18 cellular contexts compared by ENCODE assay signal in the genomic region with DNA sequence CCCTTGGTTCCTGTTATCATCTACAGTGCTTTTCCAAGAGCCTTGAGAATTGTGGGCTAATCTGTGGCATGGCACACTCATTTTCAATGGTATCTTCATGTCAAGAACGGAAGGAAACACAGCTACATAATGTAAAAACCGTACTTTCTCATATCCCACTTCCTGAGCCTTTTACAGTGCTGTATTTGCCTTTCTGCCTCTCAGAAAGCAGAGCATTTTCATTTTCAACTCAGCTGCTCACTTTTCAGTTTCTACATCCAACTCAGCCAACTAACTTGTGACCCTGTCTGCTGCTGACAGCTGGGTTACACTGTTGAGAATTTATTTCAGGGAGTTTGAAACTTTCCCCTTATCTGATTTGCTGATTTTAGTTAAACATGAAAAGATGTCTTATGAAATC.
A peak's percentile ranks its signal among the peaks of the same experiment; 100 is the strongest.
DNase-seq lines count a peak whose midpoint lies in the region; ATAC-seq, FAIRE-seq and TF ChIP-seq lines count a peak whose summit lies in the region.
"Had no signal": no experiment of that assay in that cellular context is flagged by ENCODE, and none has a peak within 500 bp of the region (broad histone marks: within the 10 kb centered on the region; RNA-seq: fewer than 3 reads in every experiment).

No MANE protein-coding gene starts in this region.

- ATAC-seq in GM19463 (IDR thresholded peaks at IDR 0.05; ENCODE audit: unreplicated experiment) (peak; percentile 91), HG02798 (IDR thresholded peaks at IDR 0.05; ENCODE audit: poor library complexity, unreplicated experiment) (peak; percentile 88), HG03378 (IDR thresholded peaks at IDR 0.05; ENCODE audit: unreplicated experiment) (peak; percentile 86)

- DNase-seq in GM12865 (ENCODE audit: low read depth) = peak; percentile 57
- DNase-seq in NCI-H526 (lab: John Stamatoyannopoulos, UW) = no peak
- no peak for DNase-seq in activated gamma-delta T cell (lab: John Stamatoyannopoulos, UW)
- no peak for DNase-seq in occipital lobe (lab: John Stamatoyannopoulos, UW)
- no peak for DNase-seq in frontal cortex (ENCODE audit: low spot score in 2 of 2)
- DNase-seq: activated naive CD8-positive, alpha-beta T cell treated with anti-CD3 and anti-CD28 coated beads for 36 hours; COR-L47; erythroblast; GOT3; hippocampal formation; NCI-H1417 treated with DMSO at 0.1 percent for 48 hours; NCI-H748 treated with DMSO at 0.1 percent for 48 hours; SHP77; thyroid gland had no signal

- no peak for TF ChIP-seq CTCF in GM12865 (IDR thresholded peaks at IDR 0.05; ENCODE audit: insufficient read depth, low read depth, low read length, missing control alignments)

- no peak overlapping the region for H3K4me3 ChIP-seq in GM12865 (ENCODE audit: low read depth, low read length)
- H3K4me3 ChIP-seq: smooth muscle cell, thyroid gland had no signal

- FAIRE-seq in frontal cortex (lab: Jason Lieb, UNC) = no peak
